ENCODE assay signal across 11 cellular contexts in the genomic region with DNA sequence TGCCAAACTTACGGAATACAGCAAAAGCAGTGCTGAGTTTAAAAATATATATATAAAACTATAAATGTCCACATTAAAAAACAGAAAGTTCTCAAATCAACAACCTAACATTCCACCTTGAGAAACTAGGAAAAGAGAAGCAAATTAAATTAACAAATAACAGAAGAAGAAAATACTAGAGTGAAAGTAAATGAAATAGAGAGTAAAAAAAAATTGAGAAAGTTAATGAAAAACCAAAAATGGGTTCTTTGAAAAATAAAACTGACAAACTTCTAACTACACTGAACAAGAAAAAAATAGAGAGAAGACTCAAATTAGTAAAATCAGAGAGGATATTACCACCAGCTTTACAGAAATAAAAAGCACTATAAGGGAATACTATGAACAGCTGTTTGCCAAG. TPM values are rescaled to one million over a fixed set of nuclear protein-coding genes. Genes with fewer than 3 reads are reported as not detected.
"Had no signal": no experiment of that assay in that cellular context is flagged by ENCODE, and none has a peak within 500 bp of the region (broad histone marks: within the 10 kb centered on the region; RNA-seq: fewer than 3 reads in every experiment).

No MANE protein-coding gene starts in this region.

- H3K36me3 ChIP-seq: HAP-1 had no signal

- FAIRE-seq: HepG2 had no signal

- ATAC-seq: HCT116, HepG2 had no signal

- H3K4me1 ChIP-seq: HAP-1 had no signal

- DNase-seq: GM23248, GOT3, H7, HFFc6, KBM-7 had no signal

- H3K4me3 ChIP-seq: GM23248, HAP-1 had no signal

- H3K27ac ChIP-seq: GM23248, HL-60 had no signal

RNA-seq across cellular contexts. Expression of gene RASGEF1A, which starts 22.1 kb away (rescaled TPM):
- total RNA-seq: H4, HFFc6, HT1080 had no signal
- polyA plus RNA-seq: GM23248 had no signal
